Comparison of ENCODE assay signal across 18 cellular contexts in the genomic region with DNA sequence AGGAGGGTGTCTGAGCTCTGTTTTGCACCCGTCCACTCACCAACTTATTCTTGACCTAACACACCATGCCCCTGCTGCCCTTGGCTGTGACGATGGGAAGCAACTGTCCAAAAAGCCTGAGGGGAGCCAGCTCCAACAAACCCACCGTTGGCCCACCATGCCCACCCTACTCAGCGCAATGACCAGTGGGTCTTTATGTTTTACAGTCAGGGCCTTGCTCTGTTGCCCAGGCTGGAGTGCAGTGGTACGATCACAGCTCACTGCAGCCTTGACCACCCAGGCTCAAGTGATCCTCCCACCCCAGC.
DNase-seq lines count a peak whose midpoint lies in the region; ATAC-seq and TF ChIP-seq lines count a peak whose summit lies in the region.
"Had no signal": no experiment of that assay in that cellular context is flagged by ENCODE, and none has a peak within 500 bp of the region (broad histone marks: within the 10 kb centered on the region; RNA-seq: fewer than 3 reads in every experiment).

No MANE protein-coding gene starts in this region.

- no peaks in the 10 kb centered on the region for H3K36me3 Mint-ChIP-seq in stimulated activated effector memory CD8-positive, alpha-beta T cell treated with anti-CD3 and anti-CD28 coated beads, Interleukin-12 subunit alpha, Interleukin-12 subunit beta, amount 100 ng/mL, for 72 hours

- no peaks in the 10 kb centered on the region for H3K9me3 ChIP-seq in SJCRH30 (replicated peaks)
- H3K9me3 ChIP-seq in duodenal mucosa (ENCODE audit: control insufficient read depth in 1 of 2, low read length in 2 of 2): no peaks in the 10 kb centered on the region
- no peaks in the 10 kb centered on the region for H3K9me3 ChIP-seq in muscle layer of duodenum (ENCODE audit: control insufficient read depth in 1 of 2, low read length in 2 of 2)

- H3K4me1 Mint-ChIP-seq in stimulated activated effector memory CD8-positive, alpha-beta T cell treated with anti-CD3 and anti-CD28 coated beads, Interleukin-12 subunit alpha, Interleukin-12 subunit beta, amount 100 ng/mL, for 72 hours: peaks cover 7% of the 10 kb centered on the region

- no peak for ATAC-seq in GM18867 (IDR thresholded peaks at IDR 0.05; ENCODE audit: unreplicated experiment)
- no peak for ATAC-seq in stimulated activated effector memory CD8-positive, alpha-beta T cell treated with anti-CD3 and anti-CD28 coated beads, Interleukin-12 subunit alpha, Interleukin-12 subunit beta, amount 100 ng/mL, for 72 hours
- ATAC-seq: activated CD4-positive, CD25-positive, alpha-beta regulatory T cell treated with anti-CD3 and anti-CD28 coated beads, Interleukin-2, amount 50 U/mL, for 24 hours; effector memory CD8-positive, alpha-beta T cell; GM23338 had no signal

- in situ Hi-C loops in brain microvascular endothelial cell (cut with HindIII; ENCODE audit: low pct_ligation_motif_present, low sequenced_read_pairs): no loop called here

- peaks cover 26% of the 10 kb centered on the region for H3K4me1 ChIP-seq in SJCRH30
- peaks cover 21% of the 10 kb centered on the region in 2 donors for H3K4me1 ChIP-seq in duodenal mucosa (ENCODE audit: control insufficient read depth in 1 of 2, insufficient read depth in 2 of 2, low read length in 2 of 2)
- H3K4me1 ChIP-seq in muscle layer of duodenum (ENCODE audit: control insufficient read depth in 1 of 2, insufficient read depth in 2 of 2, low read length in 2 of 2): peaks cover 11 to 46% of the 10 kb centered on the region in 2 donors

- H3K27me3 ChIP-seq in SJCRH30 (no peaks in the 10 kb centered on the region), duodenal mucosa (ENCODE audit: control insufficient read depth in 1 of 2, insufficient read depth in 2 of 2, low read length in 2 of 2) (no peaks in the 10 kb centered on the region), muscle layer of duodenum (ENCODE audit: low read depth, low read length) (no peaks in the 10 kb centered on the region), brain microvascular endothelial cell (replicated peaks) (no peaks in the 10 kb centered on the region)
- H3K27me3 ChIP-seq: cardiac muscle cell had no signal

- H3K9me3 Mint-ChIP-seq in stimulated activated effector memory CD8-positive, alpha-beta T cell treated with anti-CD3 and anti-CD28 coated beads, Interleukin-12 subunit alpha, Interleukin-12 subunit beta, amount 100 ng/mL, for 72 hours: no peaks in the 10 kb centered on the region
- H3K9me3 Mint-ChIP-seq: effector memory CD8-positive, alpha-beta T cell; GM23338 had no signal

- DNase-seq in SJCRH30 (no peak), brain microvascular endothelial cell (no peak), NCI-H2196 (lab: John Stamatoyannopoulos, UW; ENCODE audit: unreplicated experiment) (no peak)
- DNase-seq in stimulated activated effector memory CD8-positive, alpha-beta T cell treated with anti-CD3 and anti-CD28 coated beads, Interleukin-12 subunit alpha, Interleukin-12 subunit beta, amount 100 ng/mL, for 72 hours (ENCODE audit: low spot score in 2 of 2): no peak
- DNase-seq: activated effector memory CD4-positive, alpha-beta T cell treated with Interleukin-2 at 50 U/mL for 16 hours; effector memory CD8-positive, alpha-beta T cell; NCI-H82; small intestine; stimulated activated CD4-positive, alpha-beta T cell treated with anti-CD3 and anti-CD28 coated beads, Interleukin-4, amount 100 ng/mL, for 1 hour; T-helper 9 cell had no signal

- H3K27ac ChIP-seq in SJCRH30: peak overlapping the region; percentile 96
- H3K27ac ChIP-seq in duodenal mucosa (ENCODE audit: low read depth, low read length): peak overlapping the region; percentile 13
- peak overlapping the region; percentile 62 for H3K27ac ChIP-seq in muscle layer of duodenum (ENCODE audit: low read length)
- peak overlapping the region; percentile 52 for H3K27ac ChIP-seq in temporal lobe (ENCODE audit: low read depth, low read length)
- H3K27ac ChIP-seq in brain microvascular endothelial cell: no peak overlapping the region
- H3K27ac ChIP-seq: cardiac muscle cell, PC-9 had no signal

- H3K36me3 ChIP-seq in SJCRH30 (no peaks in the 10 kb centered on the region), duodenal mucosa (ENCODE audit: control insufficient read depth in 1 of 2, insufficient read depth in 2 of 2, low read length in 2 of 2) (no peaks in the 10 kb centered on the region), muscle layer of duodenum (ENCODE audit: control insufficient read depth in 1 of 2, insufficient read depth in 2 of 2, low read length in 2 of 2) (no peaks in the 10 kb centered on the region), brain microvascular endothelial cell (replicated peaks) (no peaks in the 10 kb centered on the region)
- H3K36me3 ChIP-seq: cardiac muscle cell had no signal

- H3K9ac ChIP-seq in duodenal mucosa (ENCODE audit: low read depth in 1 of 2, low read length in 2 of 2): no peak overlapping the region

- no peak overlapping the region for H3K27ac Mint-ChIP-seq in stimulated activated effector memory CD8-positive, alpha-beta T cell treated with anti-CD3 and anti-CD28 coated beads, Interleukin-12 subunit alpha, Interleukin-12 subunit beta, amount 100 ng/mL, for 72 hours

- TF ChIP-seq CTCF in brain microvascular endothelial cell (IDR thresholded peaks at IDR 0.05; ENCODE audit: low read depth, low read length, missing control alignments): no peak

- no peak overlapping the region for H3K4me3 Mint-ChIP-seq in stimulated activated effector memory CD8-positive, alpha-beta T cell treated with anti-CD3 and anti-CD28 coated beads, Interleukin-12 subunit alpha, Interleukin-12 subunit beta, amount 100 ng/mL, for 72 hours
- H3K4me3 Mint-ChIP-seq: effector memory CD8-positive, alpha-beta T cell; GM23338 had no signal

- no peak overlapping the region for H3K4me3 ChIP-seq in SJCRH30
- H3K4me3 ChIP-seq in duodenal mucosa (ENCODE audit: low read depth in 1 of 2, low read length in 2 of 2): no peak overlapping the region
- no peak overlapping the region for H3K4me3 ChIP-seq in muscle layer of duodenum (ENCODE audit: low read depth in 1 of 2, low read length in 2 of 2)
- H3K4me3 ChIP-seq in brain microvascular endothelial cell (ENCODE audit: low read depth, low read length): no peak overlapping the region
- H3K4me3 ChIP-seq: cardiac muscle cell, GM23338, PC-9 had no signal
